In genomic region chr6:89281779-89282246, GRCh38 we compare ENCODE assay signal across 8 cellular contexts. TPM values are rescaled to one million over a fixed set of nuclear protein-coding genes. Genes with fewer than 3 reads are reported as not detected.
DNase-seq lines count a peak whose midpoint lies in the region; ATAC-seq, FAIRE-seq and TF ChIP-seq lines count a peak whose summit lies in the region.

No MANE protein-coding gene starts in this region.

- dilution Hi-C loops in mammary epithelial cell (cut with HindIII; ENCODE audit: low sequenced_read_pairs), result no loop called here

- FAIRE-seq in D721Med (lab: Jason Lieb, UNC), result no peak

- H3K36me3 ChIP-seq in mammary epithelial cell (ENCODE audit: insufficient read depth, low read length) (no peaks in the 10 kb centered on the region), vagina (no peaks in the 10 kb centered on the region)

- no peak overlapping the region for H3K9ac ChIP-seq in mammary epithelial cell (ENCODE audit: insufficient read depth, low read length)

- no peaks in the 10 kb centered on the region for H3K27me3 Mint-ChIP-seq in natural killer cell (ENCODE audit: low read depth in 2 of 2)

- H3K4me1 Mint-ChIP-seq in natural killer cell, result no peaks in the 10 kb centered on the region

- H3K4me1 ChIP-seq in mammary epithelial cell (ENCODE audit: insufficient read depth, low read length) (no peaks in the 10 kb centered on the region), vagina (no peaks in the 10 kb centered on the region)

- H3K4me2 ChIP-seq in mammary epithelial cell (ENCODE audit: insufficient read depth, low read depth, low read length), result no peak overlapping the region

- no peak overlapping the region for H3K27ac ChIP-seq in mammary epithelial cell (ENCODE audit: insufficient read depth, low read depth, low read length)
- no peak overlapping the region for H3K27ac ChIP-seq in vagina

- no peaks in the 10 kb centered on the region for H3K79me2 ChIP-seq in mammary epithelial cell (ENCODE audit: insufficient read depth, low read length)

- no peaks in the 10 kb centered on the region for H3K36me3 Mint-ChIP-seq in natural killer cell

- no TSS peak for BruUV-seq in mammary epithelial cell (replicated peaks; lab: Mats Ljungman, UMichigan)

- TF ChIP-seq CTCF in D721Med (IDR thresholded peaks at IDR 0.05; ENCODE audit: insufficient read depth, missing control alignments) (peak; percentile 55), mammary epithelial cell (conservative IDR thresholded peaks at IDR 0.05 in 1 of 2, IDR thresholded peaks at IDR 0.05 in 1 of 2; ENCODE audit: extremely low read depth in 1 of 2, insufficient read depth in 1 of 2, low read depth in 1 of 2, low read length in 2 of 2) (peak; percentile 55 to 58), natural killer cell (IDR thresholded peaks at IDR 0.05) (no peak), vagina (IDR thresholded peaks at IDR 0.05) (no peak)

- no peak overlapping the region for H3K4me3 ChIP-seq in mammary epithelial cell (replicated peaks in 1 of 3; ENCODE audit: insufficient read depth in 1 of 3, low read depth in 2 of 3, low read length in 3 of 3)
- H3K4me3 ChIP-seq in vagina, result no peak overlapping the region

- CTCF ChIA-PET in mammary epithelial cell (lab: Charles Lee; ENCODE audit: low non-redundant PET), result interaction anchor here (0.6 kb wide), 1 partner anchor 123 kb away, joined by 4 read pairs; no protein-coding TSS in a partner anchor

- in situ Hi-C loops in mammary epithelial cell (cut with MboI; ENCODE audit: low sequenced_read_pairs in 2 of 2), result no loop called here

- H3K27ac Mint-ChIP-seq in natural killer cell, result no peak overlapping the region

- WGBS in mammary epithelial cell (ENCODE audit: low coverage, missing lambda C conversion rate), result 75% methylated on average over 6 of the region's 10 CpGs

- no peak overlapping the region for H3K4me3 Mint-ChIP-seq in natural killer cell

- H3K9me3 Mint-ChIP-seq in natural killer cell, result no peaks in the 10 kb centered on the region

- intact Hi-C loops in mammary epithelial cell (cut with micrococcal nuclease), result no loop called here
- intact Hi-C loops in natural killer cell (cut with micrococcal nuclease), result no loop called here
- intact Hi-C loops in vagina (cut with DNase I), result no loop called here

- H3K27me3 ChIP-seq in mammary epithelial cell (ENCODE audit: insufficient read depth, low read length), result peaks cover 5% of the 10 kb centered on the region
- no peaks in the 10 kb centered on the region for H3K27me3 ChIP-seq in vagina

- H3K9me3 ChIP-seq in mammary epithelial cell (replicated peaks; ENCODE audit: insufficient read depth, low read length) (no peaks in the 10 kb centered on the region), vagina (no peaks in the 10 kb centered on the region)

- ATAC-seq in GM19324 (IDR thresholded peaks at IDR 0.05; ENCODE audit: low FRiP score, unreplicated experiment), result peak; percentile 66
- ATAC-seq in HG03108 (IDR thresholded peaks at IDR 0.05; ENCODE audit: unreplicated experiment), result peak; percentile 73
- ATAC-seq in natural killer cell, result peak; percentile 44 to 70 (median 59)

- TF ChIP-seq POLR2A in vagina (IDR thresholded peaks at IDR 0.05), result no peak

- H2AFZ ChIP-seq in mammary epithelial cell (ENCODE audit: low read depth, low read length), result no peak overlapping the region

- DNase-seq in D721Med (ENCODE audit: insufficient read length, low spot score) (no peak), RPMI7951 (ENCODE audit: low read depth) (peak; percentile 47), mammary epithelial cell (peak; percentile 14), natural killer cell (no peak), cerebellar nuclear complex (lab: John Stamatoyannopoulos, UW) (no peak), vagina (ENCODE audit: extremely low spot score in 2 of 2) (no peak)

- no peaks in the 10 kb centered on the region for H4K20me1 ChIP-seq in mammary epithelial cell (ENCODE audit: insufficient read depth, low read length)

RNA-seq across cellular contexts. Expression of gene GABRR2, which starts 33.3 kb away (rescaled TPM):
- total RNA-seq in RPMI7951 (2014; rRNA removed; shearing (Covaris generic)), result not detected in 2 replicates
- total RNA-seq in mammary epithelial cell, result not detected
- not detected for polyA plus RNA-seq in mammary epithelial cell
- polyA minus RNA-seq in mammary epithelial cell, result not detected
- total RNA-seq in natural killer cell, result 1 to 10 TPM in 2 of 3 donors, under 1 TPM in 1; 0.57 to 2.2 (median 1.0) TPM
- 1.5 TPM for total RNA-seq in vagina

Comparison
In these comparisons a context has a peak if more than half of its experiments do, and no peak if none do; other contexts are left out.
1. DNase-seq: peak in RPMI7951 (single experiment) and mammary epithelial cell (single experiment); none in D721Med (single experiment), natural killer cell (single experiment), cerebellar nuclear complex (0 of 2) and vagina (0 of 2).
2. CTCF ChIP-seq: peak in D721Med (single experiment) and mammary epithelial cell (2 of 2); none in natural killer cell (single experiment) and vagina (0 of 3).
3. Peak in every context shown above with its lines, with median percentiles within 50 percentile points of each other: ATAC-seq.